ENCODE assay signal across 19 cellular contexts in genomic region chr3:78689378-78689777, GRCh38.
DNase-seq lines count a peak whose midpoint lies in the region; ATAC-seq lines count a peak whose summit lies in the region.
"Had no signal": no experiment of that assay in that cellular context is flagged by ENCODE, and none has a peak within 500 bp of the region (broad histone marks: within the 10 kb centered on the region; RNA-seq: fewer than 3 reads in every experiment).

No MANE protein-coding gene starts in this region.

- H3K27ac ChIP-seq in right cardiac atrium (ENCODE audit: low read length) = no peak overlapping the region
- H3K27ac ChIP-seq: 22Rv1, PC-9, RWPE1 had no signal

- ATAC-seq in right cardiac atrium (no peak), Right ventricle myocardium superior (ENCODE audit: poor library complexity) (no peak)

- no peaks in the 10 kb centered on the region for H3K27me3 ChIP-seq in right cardiac atrium (ENCODE audit: control insufficient read depth, insufficient read depth)
- H3K27me3 ChIP-seq: BE2C, MG63 had no signal

- H3K4me3 ChIP-seq in right cardiac atrium (ENCODE audit: low read length) = no peak overlapping the region
- H3K4me3 ChIP-seq: MG63, PC-9 had no signal

- intact Hi-C loops in right cardiac atrium (cut with DNase I) (no loop called here), Right ventricle myocardium superior (cut with DNase I) (no loop called here)

- WGBS in right cardiac atrium = 91% methylated on average over 6 of the region's 6 CpGs

- DNase-seq in DMS53 (lab: John Stamatoyannopoulos, UW) = peak; percentile 20
- DNase-seq in DMS53 treated with DMSO at 0.1 percent for 48 hours (lab: John Stamatoyannopoulos, UW; ENCODE audit: unreplicated experiment) = no peak
- peak in 2 of 3 experiments; percentile 55 to 91 for DNase-seq in NCI-H1417 (lab: John Stamatoyannopoulos, UW)
- peak; percentile 71 for DNase-seq in NCI-H345 (lab: John Stamatoyannopoulos, UW)
- DNase-seq in SHP77 (lab: John Stamatoyannopoulos, UW) = peak; percentile 51 to 82
- DNase-seq in SIG-M5 (lab: John Stamatoyannopoulos, UW) = no peak
- no peak for DNase-seq in right cardiac atrium
- DNase-seq in Right ventricle myocardium superior = no peak
- DNase-seq: BE2C; Caco-2; CD4-positive, CD25-positive, alpha-beta regulatory T cell; Kasumi-1; MG63; NCI-H2107; NCI-H446 treated with DMSO at 0.1 percent for 48 hours; PC-9; SW 1271 had no signal

- H3K9me3 ChIP-seq in right cardiac atrium (ENCODE audit: control insufficient read depth, low read length) = no peaks in the 10 kb centered on the region
- H3K9me3 ChIP-seq: BE2C, Caco-2, MG63 had no signal

- H3K4me1 ChIP-seq in right cardiac atrium (ENCODE audit: control insufficient read depth, insufficient read depth, low read length) = no peaks in the 10 kb centered on the region
- H3K4me1 ChIP-seq: BE2C, Caco-2 had no signal

Comparison
In these comparisons a context has a peak if more than half of its experiments do, and no peak if none do; other contexts are left out.
1. DNase-seq: peak in DMS53 (single experiment), NCI-H1417 (2 of 3), NCI-H345 (single experiment) and SHP77 (2 of 2); none in DMS53 treated with DMSO at 0.1 percent for 48 hours (single experiment), SIG-M5 (single experiment), right cardiac atrium (0 of 3) and Right ventricle myocardium superior (single experiment).